ENCODE assay signal across 8 cellular contexts in genomic region chr19:39502640-39503417, GRCh38. TPM values are rescaled to one million over a fixed set of nuclear protein-coding genes. Genes with fewer than 3 reads are reported as not detected.
DNase-seq lines count a peak whose midpoint lies in the region; ATAC-seq, FAIRE-seq and TF ChIP-seq lines count a peak whose summit lies in the region.

No MANE protein-coding gene starts in this region.

- DNase-seq in GM06990 (ENCODE audit: extremely low read depth, insufficient read length), result peak; percentile 89
- DNase-seq in NCI-H526 treated with DMSO at 0.1 percent for 48 hours (lab: John Stamatoyannopoulos, UW), result peak; percentile 36
- DNase-seq in activated CD8-positive, alpha-beta memory T cell treated with anti-CD3 and anti-CD28 coated beads, Interleukin-2, amount 10 ng/mL, durations not matched to agents 7 days and 5 days, result peak; percentile 76
- DNase-seq in endothelial cell of umbilical vein (ENCODE audit: low read depth, low spot score), result peak; percentile 67
- DNase-seq in neural crest cell (ENCODE audit: low read depth, low spot score), result peak; percentile 73
- DNase-seq in thyroid gland, result peak; percentile 57 to 58
- no peak for DNase-seq in SHP77 (lab: John Stamatoyannopoulos, UW)

- no peaks in the 10 kb centered on the region for H4K20me1 ChIP-seq in endothelial cell of umbilical vein (replicated peaks; ENCODE audit: control insufficient read depth, extremely low read depth, insufficient read depth, low read length)

- no peak overlapping the region for H3K9ac ChIP-seq in endothelial cell of umbilical vein (replicated peaks; ENCODE audit: extremely low read depth, insufficient read depth, low read length)

- peak overlapping the region; percentile 62 for H2AFZ ChIP-seq in endothelial cell of umbilical vein (ENCODE audit: low read depth, low read length)

- no peak for TF ChIP-seq POLR2A in endothelial cell of umbilical vein (IDR thresholded peaks at IDR 0.05; ENCODE audit: low read depth, low read length)
- no peak for TF ChIP-seq POLR2A in thyroid gland (IDR thresholded peaks at IDR 0.05)

- H3K9me3 Mint-ChIP-seq in activated CD8-positive, alpha-beta memory T cell treated with anti-CD3 and anti-CD28 coated beads, Interleukin-2, amount 10 ng/mL, durations not matched to agents 7 days and 5 days (ENCODE audit: low read depth), result no peaks in the 10 kb centered on the region
- H3K9me3 Mint-ChIP-seq in neural crest cell, result peaks cover 6% of the 10 kb centered on the region

- dilution Hi-C loops in endothelial cell of umbilical vein (cut with MboI; ENCODE audit: extremely low pct_ligation_motif_present, low sequenced_read_pairs), result no loop called here

- no peaks in the 10 kb centered on the region for H3K36me3 Mint-ChIP-seq in activated CD8-positive, alpha-beta memory T cell treated with anti-CD3 and anti-CD28 coated beads, Interleukin-2, amount 10 ng/mL, durations not matched to agents 7 days and 5 days
- H3K36me3 Mint-ChIP-seq in neural crest cell (ENCODE audit: low read depth), result peaks cover 4% of the 10 kb centered on the region

- H3K4me3 Mint-ChIP-seq in activated CD8-positive, alpha-beta memory T cell treated with anti-CD3 and anti-CD28 coated beads, Interleukin-2, amount 10 ng/mL, durations not matched to agents 7 days and 5 days, result no peak overlapping the region
- no peak overlapping the region for H3K4me3 Mint-ChIP-seq in neural crest cell

- H3K9me3 ChIP-seq in endothelial cell of umbilical vein (replicated peaks; ENCODE audit: control insufficient read depth, insufficient read depth, low read length), result no peaks in the 10 kb centered on the region
- H3K9me3 ChIP-seq in thyroid gland, result no peaks in the 10 kb centered on the region

- FAIRE-seq in endothelial cell of umbilical vein (lab: Jason Lieb, UNC), result peak; percentile 63

- POLR2A ChIA-PET in endothelial cell of umbilical vein (lab: Charles Lee), result no interaction called here

- H3K4me3 ChIP-seq in GM06990 (replicated peaks; ENCODE audit: low read depth, low read length), result no peak overlapping the region
- H3K4me3 ChIP-seq in endothelial cell of umbilical vein (replicated peaks in 1 of 3; ENCODE audit: insufficient read depth in 1 of 3, low read depth in 1 of 3, low read length in 3 of 3), result no peak overlapping the region
- H3K4me3 ChIP-seq in thyroid gland (replicated peaks in 1 of 3), result no peak overlapping the region

- no peaks in the 10 kb centered on the region for H3K79me2 ChIP-seq in endothelial cell of umbilical vein (ENCODE audit: control insufficient read depth, insufficient read depth, low read length)

- CTCF ChIA-PET in activated CD8-positive, alpha-beta memory T cell treated with anti-CD3 and anti-CD28 coated beads, Interleukin-2, amount 10 ng/mL, durations not matched to agents 7 days and 5 days (lab: Charles Lee), result interaction anchor here (0.5 to 2.2 kb wide), 19 partner anchors 8 to 176 kb away, joined by 3 to 22 read pairs (median 5); partner anchors contain the start of genes EID2, EID2B, RPS16 and SELENOV
- CTCF ChIA-PET in endothelial cell of umbilical vein (lab: Charles Lee), result interaction anchor here (0.6 to 1.7 kb wide), 16 partner anchors 9 to 105 kb away, joined by 3 to 14 read pairs (median 4); partner anchors contain the start of genes EID2B, RPS16 and SELENOV

- 36 to 48% methylated on average over 11 to 13 of the region's 69 CpGs for WGBS in thyroid gland, 2 donors

- peak; percentile 71 for ATAC-seq in activated CD8-positive, alpha-beta memory T cell treated with anti-CD3 and anti-CD28 coated beads, Interleukin-2, amount 10 ng/mL, durations not matched to agents 7 days and 5 days
- no peak for ATAC-seq in GM19455 (IDR thresholded peaks at IDR 0.05; ENCODE audit: unreplicated experiment)

- TF ChIP-seq CTCF in GM06990 (IDR thresholded peaks at IDR 0.05; ENCODE audit: insufficient read depth, low read length, poor library complexity, severe bottlenecking), result peak; percentile 61
- TF ChIP-seq CTCF in endothelial cell of umbilical vein (IDR thresholded peaks at IDR 0.05; ENCODE audit: extremely low read depth in 1 of 2, insufficient read depth in 1 of 2, low read depth in 1 of 2, low read length in 2 of 2), result peak; percentile 82
- peak; percentile 85 for TF ChIP-seq CTCF in neural crest cell (conservative IDR thresholded peaks at IDR 0.05)
- TF ChIP-seq CTCF in thyroid gland (IDR thresholded peaks at IDR 0.05), result peak in 5 of 6 experiments; percentile 31 to 92 (median 77)

- H3K9me1 ChIP-seq in endothelial cell of umbilical vein (replicated peaks; ENCODE audit: control insufficient read depth, extremely low read depth, insufficient read depth, low read length), result no peaks in the 10 kb centered on the region

- H3K4me1 ChIP-seq in endothelial cell of umbilical vein (ENCODE audit: control insufficient read depth, extremely low read depth, insufficient read depth, low read length) (peaks cover 10% of the 10 kb centered on the region), thyroid gland (peaks cover 5 to 28% of the 10 kb centered on the region in 2 donors)

- H3K4me2 ChIP-seq in endothelial cell of umbilical vein (ENCODE audit: insufficient read depth, low read length), result no peak overlapping the region

- no TSS peak for BruUV-seq in endothelial cell of umbilical vein (replicated peaks; lab: Mats Ljungman, UMichigan)

- H3K27ac ChIP-seq in endothelial cell of umbilical vein (ENCODE audit: insufficient read depth, low read depth, low read length) (no peak overlapping the region), thyroid gland (no peak overlapping the region)

- H3K27me3 Mint-ChIP-seq in activated CD8-positive, alpha-beta memory T cell treated with anti-CD3 and anti-CD28 coated beads, Interleukin-2, amount 10 ng/mL, durations not matched to agents 7 days and 5 days, result peaks cover 68% of the 10 kb centered on the region
- H3K27me3 Mint-ChIP-seq in neural crest cell (ENCODE audit: low read depth), result peaks cover 87% of the 10 kb centered on the region

- no peak overlapping the region for H3K27ac Mint-ChIP-seq in activated CD8-positive, alpha-beta memory T cell treated with anti-CD3 and anti-CD28 coated beads, Interleukin-2, amount 10 ng/mL, durations not matched to agents 7 days and 5 days
- no peak overlapping the region for H3K27ac Mint-ChIP-seq in neural crest cell (ENCODE audit: unreplicated experiment)

- H3K27me3 ChIP-seq in GM06990 (replicated peaks; ENCODE audit: control insufficient read depth, insufficient read depth, low read length) (no peaks in the 10 kb centered on the region; the same call in 1 of the 2 replicates), endothelial cell of umbilical vein (ENCODE audit: control insufficient read depth in 2 of 2, insufficient read depth in 2 of 2, low read length in 2 of 2) (peaks cover 31 to 32% of the 10 kb centered on the region in 2 experiments), thyroid gland (peaks cover 8% of the 10 kb centered on the region)

- peaks cover 30% of the 10 kb centered on the region for H3K4me1 Mint-ChIP-seq in activated CD8-positive, alpha-beta memory T cell treated with anti-CD3 and anti-CD28 coated beads, Interleukin-2, amount 10 ng/mL, durations not matched to agents 7 days and 5 days
- peaks cover 24% of the 10 kb centered on the region for H3K4me1 Mint-ChIP-seq in neural crest cell

- intact Hi-C loops in endothelial cell of umbilical vein (cut with micrococcal nuclease), result no loop called here
- intact Hi-C loops in thyroid gland (cut with DNase I), result no loop called here

- H3K36me3 ChIP-seq in GM06990 (ENCODE audit: control insufficient read depth, insufficient read depth, low read length) (no peaks in the 10 kb centered on the region), endothelial cell of umbilical vein (ENCODE audit: control insufficient read depth in 2 of 2, extremely low read depth in 1 of 2, insufficient read depth in 2 of 2, low read length in 2 of 2) (no peaks in the 10 kb centered on the region), thyroid gland (no peaks in the 10 kb centered on the region)

RNA-seq across cellular contexts. Expression of gene DLL3, which starts 4.1 kb away (rescaled TPM):
- total RNA-seq in activated CD8-positive, alpha-beta memory T cell treated with anti-CD3 and anti-CD28 coated beads, Interleukin-2, amount 10 ng/mL, durations not matched to agents 7 days and 5 days, result under 1 TPM; 0.26 to 0.98 TPM
- total RNA-seq in endothelial cell of umbilical vein (0.40 and 0.55 TPM in 2 replicates), neural crest cell (17.9 and 22.3 TPM in 2 replicates), thyroid gland (under 1 TPM in 1 of 4 donors, not detected in 3; 0.56 TPM)
- polyA plus RNA-seq in endothelial cell of umbilical vein, result 0.73 and 0.89 TPM in 2 replicates
- 0.41 and 0.42 TPM in 2 replicates for polyA plus RNA-seq in endothelial cell of umbilical vein (2011; cell fraction: cytosol; rRNA removed)
- polyA plus RNA-seq in endothelial cell of umbilical vein (2011; cell fraction: nucleus; rRNA removed), result 0.11 and 0.21 TPM in 2 replicates
- polyA plus RNA-seq in endothelial cell of umbilical vein (2012), result 0.87 and 1.3 TPM in 2 replicates
- polyA minus RNA-seq in endothelial cell of umbilical vein, result 0.17 and 0.22 TPM in 2 replicates
- polyA minus RNA-seq in endothelial cell of umbilical vein (2011; cell fraction: cytosol; rRNA and poly(A)+ RNA removed), result 0.41 TPM
- not detected in 2 replicates for polyA minus RNA-seq in endothelial cell of umbilical vein (2011; cell fraction: nucleus; rRNA and poly(A)+ RNA removed)

RNA-seq across cellular contexts. Expression of gene SELENOV, which starts 12.1 kb away (rescaled TPM):
- total RNA-seq in activated CD8-positive, alpha-beta memory T cell treated with anti-CD3 and anti-CD28 coated beads, Interleukin-2, amount 10 ng/mL, durations not matched to agents 7 days and 5 days, result not detected
- total RNA-seq in endothelial cell of umbilical vein, result not detected in 2 replicates
- not detected in 2 replicates for polyA plus RNA-seq in endothelial cell of umbilical vein
- not detected in 2 replicates for polyA plus RNA-seq in endothelial cell of umbilical vein (2011; cell fraction: cytosol; rRNA removed)
- polyA plus RNA-seq in endothelial cell of umbilical vein (2011; cell fraction: nucleus; rRNA removed), result not detected in 2 replicates
- polyA plus RNA-seq in endothelial cell of umbilical vein (2012), result not detected in 2 replicates
- polyA minus RNA-seq in endothelial cell of umbilical vein, result not detected in 2 replicates
- not detected for polyA minus RNA-seq in endothelial cell of umbilical vein (2011; cell fraction: cytosol; rRNA and poly(A)+ RNA removed)
- not detected in 2 replicates for polyA minus RNA-seq in endothelial cell of umbilical vein (2011; cell fraction: nucleus; rRNA and poly(A)+ RNA removed)
- not detected in 2 replicates for total RNA-seq in neural crest cell
- total RNA-seq in thyroid gland, result 1 to 10 TPM; 2.5 to 4.4 (median 3.3) TPM

RNA-seq across cellular contexts. Expression of gene TIMM50, which starts 22.2 kb away (rescaled TPM):
- 10 to 100 TPM; 59.6 to 83.9 TPM for total RNA-seq in activated CD8-positive, alpha-beta memory T cell treated with anti-CD3 and anti-CD28 coated beads, Interleukin-2, amount 10 ng/mL, durations not matched to agents 7 days and 5 days
- total RNA-seq in endothelial cell of umbilical vein (85.7 and 86.1 TPM in 2 replicates), neural crest cell (118 and 121 TPM in 2 replicates), thyroid gland (10 to 100 TPM; 74.4 to 86.5 (median 84.5) TPM)
- polyA plus RNA-seq in endothelial cell of umbilical vein, result 118 and 124 TPM in 2 replicates
- 87.9 and 99.0 TPM in 2 replicates for polyA plus RNA-seq in endothelial cell of umbilical vein (2011; cell fraction: cytosol; rRNA removed)
- 107 TPM in 2 replicates for polyA plus RNA-seq in endothelial cell of umbilical vein (2011; cell fraction: nucleus; rRNA removed)
- 117 and 118 TPM in 2 replicates for polyA plus RNA-seq in endothelial cell of umbilical vein (2012)
- polyA minus RNA-seq in endothelial cell of umbilical vein, result 69.4 and 108 TPM in 2 replicates
- 81.6 TPM for polyA minus RNA-seq in endothelial cell of umbilical vein (2011; cell fraction: cytosol; rRNA and poly(A)+ RNA removed)
- polyA minus RNA-seq in endothelial cell of umbilical vein (2011; cell fraction: nucleus; rRNA and poly(A)+ RNA removed), result 38.4 and 40.2 TPM in 2 replicates

RNA-seq across cellular contexts. Expression of gene EID2B, which starts 29.8 kb away (rescaled TPM):
- 1 to 10 TPM; 4.7 to 7.4 TPM for total RNA-seq in activated CD8-positive, alpha-beta memory T cell treated with anti-CD3 and anti-CD28 coated beads, Interleukin-2, amount 10 ng/mL, durations not matched to agents 7 days and 5 days
- total RNA-seq in endothelial cell of umbilical vein (3.0 and 3.9 TPM in 2 replicates), neural crest cell (7.2 and 7.7 TPM in 2 replicates), thyroid gland (1 to 10 TPM; 2.4 to 7.1 (median 4.4) TPM)
- 1.6 and 1.7 TPM in 2 replicates for polyA plus RNA-seq in endothelial cell of umbilical vein
- polyA plus RNA-seq in endothelial cell of umbilical vein (2011; cell fraction: cytosol; rRNA removed), result 2.1 and 6.0 TPM in 2 replicates
- polyA plus RNA-seq in endothelial cell of umbilical vein (2011; cell fraction: nucleus; rRNA removed), result 3.5 and 6.3 TPM in 2 replicates
- polyA plus RNA-seq in endothelial cell of umbilical vein (2012), result 2.5 and 4.0 TPM in 2 replicates
- polyA minus RNA-seq in endothelial cell of umbilical vein, result 1.5 and 2.6 TPM in 2 replicates
- 1.8 TPM for polyA minus RNA-seq in endothelial cell of umbilical vein (2011; cell fraction: cytosol; rRNA and poly(A)+ RNA removed)
- 1.4 and 1.7 TPM in 2 replicates for polyA minus RNA-seq in endothelial cell of umbilical vein (2011; cell fraction: nucleus; rRNA and poly(A)+ RNA removed)

RNA-seq across cellular contexts. Expression of gene EID2, which starts 37.1 kb away (rescaled TPM):
- total RNA-seq in activated CD8-positive, alpha-beta memory T cell treated with anti-CD3 and anti-CD28 coated beads, Interleukin-2, amount 10 ng/mL, durations not matched to agents 7 days and 5 days, result 10 to 100 TPM; 15.1 to 16.3 TPM
- total RNA-seq in endothelial cell of umbilical vein, result 17.4 and 19.2 TPM in 2 replicates
- 6.6 TPM in 2 replicates for polyA plus RNA-seq in endothelial cell of umbilical vein
- polyA plus RNA-seq in endothelial cell of umbilical vein (2011; cell fraction: cytosol; rRNA removed), result 8.4 and 8.6 TPM in 2 replicates
- 3.7 and 5.5 TPM in 2 replicates for polyA plus RNA-seq in endothelial cell of umbilical vein (2011; cell fraction: nucleus; rRNA removed)
- polyA plus RNA-seq in endothelial cell of umbilical vein (2012), result 18.9 and 20.8 TPM in 2 replicates
- 4.0 and 5.4 TPM in 2 replicates for polyA minus RNA-seq in endothelial cell of umbilical vein
- polyA minus RNA-seq in endothelial cell of umbilical vein (2011; cell fraction: cytosol; rRNA and poly(A)+ RNA removed), result 10.4 TPM
- 2.3 and 3.3 TPM in 2 replicates for polyA minus RNA-seq in endothelial cell of umbilical vein (2011; cell fraction: nucleus; rRNA and poly(A)+ RNA removed)
- total RNA-seq in neural crest cell, result 28.0 and 30.8 TPM in 2 replicates
- 10 to 100 TPM; 15.3 to 24.4 (median 19.8) TPM for total RNA-seq in thyroid gland

Comparison
In these comparisons a context has a peak if more than half of its experiments do, and no peak if none do; other contexts are left out.
1. DNase-seq: peak in GM06990 (single experiment), NCI-H526 treated with DMSO at 0.1 percent for 48 hours (single experiment), activated CD8-positive, alpha-beta memory T cell treated with anti-CD3 and anti-CD28 coated beads, Interleukin-2, amount 10 ng/mL, durations not matched to agents 7 days and 5 days (single experiment), endothelial cell of umbilical vein (single experiment), neural crest cell (single experiment) and thyroid gland (2 of 2); none in SHP77 (0 of 2).
2. Peak in every context shown above with its lines, with median percentiles within 50 percentile points of each other: CTCF ChIP-seq.